In the genomic region with DNA sequence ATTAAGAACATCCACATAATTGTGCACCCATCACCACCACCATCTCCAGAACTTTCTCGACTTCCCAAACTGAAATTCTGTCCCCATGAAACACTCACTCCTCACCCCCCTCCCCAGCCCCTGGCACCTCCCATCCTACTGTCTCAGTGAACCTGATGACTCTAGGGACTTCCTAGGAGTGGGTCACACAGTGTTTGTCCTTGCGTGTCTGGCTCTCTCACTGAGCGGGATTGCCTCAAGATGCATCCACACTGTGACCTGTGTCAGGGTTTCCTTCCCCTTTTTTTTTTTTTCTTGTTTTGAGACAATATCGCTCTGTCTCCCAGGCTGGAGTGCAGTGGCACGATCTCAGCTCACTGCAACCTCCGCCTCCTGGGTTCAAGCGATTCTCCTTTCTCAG, we compare ENCODE assay signal across 2 cellular contexts. TPM values are rescaled to one million over a fixed set of nuclear protein-coding genes. Genes with fewer than 3 reads are reported as not detected.
"Had no signal": no experiment of that assay in that cellular context is flagged by ENCODE, and none has a peak within 500 bp of the region (broad histone marks: within the 10 kb centered on the region; RNA-seq: fewer than 3 reads in every experiment).

No MANE protein-coding gene starts in this region.

RNA-seq across cellular contexts. Expression of gene SEMA6B, which starts 2.6 kb away (rescaled TPM):
- total RNA-seq: activated CD8-positive, alpha-beta memory T cell treated with anti-CD3 and anti-CD28 coated beads for 36 hours had no signal

RNA-seq across cellular contexts. Expression of gene LRG1, which starts 22.2 kb away (rescaled TPM):
- total RNA-seq: osteoblast had no signal

RNA-seq across cellular contexts. Expression of gene PLIN5, which starts 27.1 kb away (rescaled TPM):
- total RNA-seq: activated CD8-positive, alpha-beta memory T cell treated with anti-CD3 and anti-CD28 coated beads for 36 hours had no signal

RNA-seq across cellular contexts. Expression of gene PLIN4, which starts 43.8 kb away (rescaled TPM):
- total RNA-seq: activated CD8-positive, alpha-beta memory T cell treated with anti-CD3 and anti-CD28 coated beads for 36 hours had no signal
